Comparison of ENCODE assay signal across 1 cellular context in genomic region chr15:42728975-42729374, GRCh38.
TF ChIP-seq lines count a peak whose summit lies in the region.

No MANE protein-coding gene starts in this region.

TF ChIP-seq in GM23338, 12 proteins besides CTCF, POLR2A, EP300 and RAD21 (continued from another document):
- no peak for TF ChIP-seq ZNF462 (CRISPR knock-in tag; IDR thresholded peaks at IDR 0.05)
- no peak for TF ChIP-seq STAT1 (IDR thresholded peaks at IDR 0.05; ENCODE audit: unreplicated experiment)
- TF ChIP-seq REST (IDR thresholded peaks at IDR 0.05; ENCODE audit: unreplicated experiment) = no peak
